8 cellular contexts compared by ENCODE assay signal in genomic region chr3:48739955-48740823, GRCh38. TPM values are rescaled to one million over a fixed set of nuclear protein-coding genes. Genes with fewer than 3 reads are reported as not detected.
A peak's percentile ranks its signal among the peaks of the same experiment; 100 is the strongest.
DNase-seq lines count a peak whose midpoint lies in the region; TF ChIP-seq lines count a peak whose summit lies in the region.

No MANE protein-coding gene starts in this region.

- H3K9me3 ChIP-seq in HAP-1: no peaks in the 10 kb centered on the region

- no peak overlapping the region for H3K4me3 ChIP-seq in HAP-1

- no peaks in the 10 kb centered on the region for H3K27me3 ChIP-seq in HAP-1 (ENCODE audit: low read depth)

- H3K36me3 Mint-ChIP-seq in endothelial cell (ENCODE audit: low read depth, unreplicated experiment) (peaks cover 5% of the 10 kb centered on the region), mesothelial cell of epicardium (no peaks in the 10 kb centered on the region)

- no peaks in the 10 kb centered on the region for H3K4me1 Mint-ChIP-seq in endothelial cell (ENCODE audit: unreplicated experiment)
- H3K4me1 Mint-ChIP-seq in mesothelial cell of epicardium: peaks cover 13% of the 10 kb centered on the region

- H3K9me3 Mint-ChIP-seq in endothelial cell (ENCODE audit: unreplicated experiment) (no peaks in the 10 kb centered on the region), mesothelial cell of epicardium (no peaks in the 10 kb centered on the region)

- TF ChIP-seq CTCF in endothelial cell (IDR thresholded peaks at IDR 0.05; ENCODE audit: unreplicated experiment) (peak; percentile 83), mesothelial cell of epicardium (IDR thresholded peaks at IDR 0.05; ENCODE audit: unreplicated experiment) (peak; percentile 78)

- H3K27me3 Mint-ChIP-seq in endothelial cell (ENCODE audit: unreplicated experiment): peaks cover 7% of the 10 kb centered on the region
- H3K27me3 Mint-ChIP-seq in mesothelial cell of epicardium (ENCODE audit: low read depth): no peaks in the 10 kb centered on the region

- H3K4me3 Mint-ChIP-seq in endothelial cell (ENCODE audit: unreplicated experiment) (no peak overlapping the region), mesothelial cell of epicardium (peak overlapping the region; percentile 16)

- H3K27ac Mint-ChIP-seq in endothelial cell (ENCODE audit: unreplicated experiment): no peak overlapping the region
- no peak overlapping the region for H3K27ac Mint-ChIP-seq in mesothelial cell of epicardium

- no peaks in the 10 kb centered on the region for H3K36me3 ChIP-seq in HAP-1 (replicated peaks)

- peaks cover 15% of the 10 kb centered on the region for H3K4me1 ChIP-seq in HAP-1

- in situ Hi-C loops in HAP-1 (cut with MboI; ENCODE audit: low sequenced_read_pairs): no loop called here

- DNase-seq in DMS53 (lab: John Stamatoyannopoulos, UW): peak; percentile 86
- DNase-seq in HAP-1 (ENCODE audit: low spot score in 2 of 2): peak; percentile 70 to 89
- DNase-seq in NCI-H69 (lab: John Stamatoyannopoulos, UW): peak; percentile 24
- peak; percentile 78 for DNase-seq in activated CD8-positive, alpha-beta memory T cell treated with anti-CD3 and anti-CD28 coated beads, Interleukin-2, amount 50 U/mL, for 48 hours
- DNase-seq in endothelial cell (ENCODE audit: low spot score): peak; percentile 80
- peak; percentile 55 to 72 for DNase-seq in mesothelial cell of epicardium (ENCODE audit: low spot score in 2 of 2, unreplicated experiment in 2 of 2)
- peak; percentile 37 to 40 for DNase-seq in stimulated activated CD8-positive, alpha-beta memory T cell treated with anti-CD3 and anti-CD28 coated beads, Interleukin-2, amount 100 ng/mL, for 48 hours (ENCODE audit: low read depth in 2 of 2)
- DNase-seq in NCI-H2029 (lab: John Stamatoyannopoulos, UW): no peak

RNA-seq across cellular contexts. Expression of gene IP6K2, which starts 23.2 kb away (rescaled TPM):
- total RNA-seq in endothelial cell (ENCODE audit: unreplicated experiment) (87.9 TPM), mesothelial cell of epicardium (207 to 212 TPM (median 209 TPM) in 3 replicates)

RNA-seq across cellular contexts. Expression of gene NCKIPSD, which starts 54.5 kb away (rescaled TPM):
- total RNA-seq in endothelial cell (ENCODE audit: unreplicated experiment) (34.1 TPM), mesothelial cell of epicardium (30.7 to 33.5 TPM (median 31.9 TPM) in 3 replicates)
